Comparison of ENCODE assay signal across 8 cellular contexts in genomic region chr14:36069535-36069900, GRCh38.
DNase-seq lines count a peak whose midpoint lies in the region; ATAC-seq, FAIRE-seq and TF ChIP-seq lines count a peak whose summit lies in the region.

No MANE protein-coding gene starts in this region.

- no peak overlapping the region for H3K27ac ChIP-seq in VCaP

- DNase-seq in AG09309 (ENCODE audit: low read depth): no peak
- peak; percentile 59 for DNase-seq in GM13976 (ENCODE audit: low spot score)
- DNase-seq in NCI-H2029 treated with DMSO at 0.1 percent for 48 hours (lab: John Stamatoyannopoulos, UW): peak; percentile 100
- peak; percentile 7 to 33 for DNase-seq in frontal cortex (ENCODE audit: low spot score in 2 of 2)
- peak; percentile 83 for DNase-seq in pons (ENCODE audit: low spot score)
- no peak for DNase-seq in dedifferentiated amniotic fluid mesenchymal stem cell (ENCODE audit: extremely low spot score)

- peak; percentile 48 for ATAC-seq in HG02885 (IDR thresholded peaks at IDR 0.05; ENCODE audit: poor library complexity, unreplicated experiment)

- no peak overlapping the region for H3K4me3 ChIP-seq in AG09309 (ENCODE audit: control insufficient read depth, low read depth, low read length)

- TF ChIP-seq CTCF in AG09309 (IDR thresholded peaks at IDR 0.05; ENCODE audit: control insufficient read depth, insufficient read depth, low read depth, low read length, missing control alignments) (peak; percentile 47), GM13976 (IDR thresholded peaks at IDR 0.05; ENCODE audit: borderline replicate concordance, control extremely low read depth, extremely low read depth, insufficient read depth, missing control alignments) (peak; percentile 56), VCaP (conservative IDR thresholded peaks at IDR 0.05) (peak; percentile 80)

- in situ Hi-C loops in GM13976 (cut with MboI; ENCODE audit: low sequenced_read_pairs, unreplicated experiment): loop anchor here (10.0 kb wide), 1 partner anchor 185 kb away; no protein-coding TSS in a partner anchor

- no peak for FAIRE-seq in frontal cortex (lab: Jason Lieb, UNC)

Comparison
In these comparisons a context has a peak if more than half of its experiments do, and no peak if none do; other contexts are left out.
1. DNase-seq: peak in GM13976 (single experiment), NCI-H2029 treated with DMSO at 0.1 percent for 48 hours (single experiment), frontal cortex (2 of 2) and pons (single experiment); none in AG09309 (single experiment) and dedifferentiated amniotic fluid mesenchymal stem cell (single experiment).
2. Peak in every context shown above with its lines, with median percentiles within 50 percentile points of each other: CTCF ChIP-seq.